Comparison of ENCODE assay signal across 1 cellular context in genomic region chr16:81494434-81494806, GRCh38.
TF ChIP-seq lines count a peak whose summit lies in the region.

No MANE protein-coding gene starts in this region.

TF ChIP-seq in HepG2, 621 proteins besides CTCF, POLR2A, EP300 and RAD21 (continued from another document):
- 0 out of 2 replicates have a peak, but pooled peaks have one; percentile 5 for TF ChIP-seq ZNF280D (CRISPR knock-in tag; IDR thresholded peaks at IDR 0.05)
